In the genomic region with DNA sequence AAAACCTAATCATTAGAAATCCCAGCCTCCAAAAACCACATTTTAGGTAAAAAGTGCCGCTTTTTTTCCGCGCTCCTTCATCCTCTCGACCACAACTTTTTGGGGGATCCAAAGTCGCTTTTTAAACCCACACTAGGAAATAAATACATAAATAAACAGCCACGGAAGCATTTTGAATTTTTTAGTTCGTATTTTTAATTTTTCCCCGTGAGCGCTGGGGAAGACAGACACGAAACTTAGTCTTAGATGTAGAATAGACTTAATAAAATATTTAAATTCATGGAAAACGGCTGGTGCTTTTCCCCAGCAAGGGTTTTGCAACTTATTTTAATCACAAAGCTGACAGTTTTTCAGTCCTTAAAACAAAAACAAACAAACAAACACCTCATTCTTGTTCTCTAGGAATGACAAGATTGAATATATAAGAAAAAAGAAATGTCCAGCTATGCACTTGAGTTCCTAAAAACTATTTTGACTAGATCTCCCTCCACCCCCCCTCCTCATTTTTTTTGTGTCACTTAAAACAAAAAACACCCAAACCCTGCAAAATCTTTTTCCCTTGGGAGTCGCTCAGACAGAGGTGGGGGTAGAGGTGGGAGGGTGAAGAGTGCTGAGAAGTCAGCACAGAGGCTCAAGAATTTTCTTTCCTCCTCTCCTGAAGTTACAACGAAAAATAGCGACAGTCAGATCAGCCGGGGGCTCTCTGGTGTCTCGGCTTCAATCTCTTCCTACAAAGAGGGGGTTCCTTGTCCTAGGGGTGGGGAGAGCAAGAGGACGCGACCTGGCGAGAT, we compare ENCODE assay signal across 8 cellular contexts. TPM values are rescaled to one million over a fixed set of nuclear protein-coding genes. Genes with fewer than 3 reads are reported as not detected.
A peak's percentile ranks its signal among the peaks of the same experiment; 100 is the strongest.
DNase-seq lines count a peak whose midpoint lies in the region; ATAC-seq and TF ChIP-seq lines count a peak whose summit lies in the region.

No MANE protein-coding gene starts in this region.

- H3K9me3 ChIP-seq in HAP-1: no peaks in the 10 kb centered on the region
- no peaks in the 10 kb centered on the region for H3K9me3 ChIP-seq in right atrium auricular region

- no peaks in the 10 kb centered on the region for H3K36me3 ChIP-seq in HAP-1 (replicated peaks)
- no peaks in the 10 kb centered on the region for H3K36me3 ChIP-seq in right atrium auricular region

- H3K4me3 ChIP-seq in HAP-1: peak overlapping the region; percentile 42
- peak overlapping the region; percentile 41 to 63 for H3K4me3 ChIP-seq in right atrium auricular region
- H3K4me3 ChIP-seq in skin epidermis: peak overlapping the region; percentile 51 to 76 (median 65)

- no peak for TF ChIP-seq CTCF in right atrium auricular region (IDR thresholded peaks at IDR 0.05)

- ATAC-seq in SK-N-SH treated with all-trans-retinoic acid at 6 μM for 48 hours (peak; percentile 3; the same call in 2 of the 3 replicates), GM18867 (IDR thresholded peaks at IDR 0.05; ENCODE audit: unreplicated experiment) (no peak)

- DNase-seq in HAP-1 (ENCODE audit: low spot score in 2 of 2): no peak
- DNase-seq in right atrium auricular region (ENCODE audit: low spot score): no peak
- no peak for DNase-seq in foreskin melanocyte
- DNase-seq in activated CD8-positive, alpha-beta memory T cell treated with anti-CD3 and anti-CD28 coated beads for 24 hours: no peak
- DNase-seq in NCI-H2107 (lab: John Stamatoyannopoulos, UW): no peak

- peaks cover 4% of the 10 kb centered on the region; the same call in 1 of the 2 replicates for H3K4me1 ChIP-seq in HAP-1
- H3K4me1 ChIP-seq in right atrium auricular region: peaks cover 0 to 47% of the 10 kb centered on the region in 2 donors

- H3K27me3 ChIP-seq in HAP-1 (ENCODE audit: low read depth) (peaks cover 82% of the 10 kb centered on the region), right atrium auricular region (peaks cover 21 to 27% of the 10 kb centered on the region in 2 donors)

- in situ Hi-C loops in HAP-1 (cut with MboI; ENCODE audit: low sequenced_read_pairs): loop anchor here (25.0 kb wide), 1 partner anchor 759 kb away; no protein-coding TSS in a partner anchor

- H3K27ac ChIP-seq in right atrium auricular region (no peak overlapping the region), skin epidermis (peak overlapping the region in 20 of 21 experiments; percentile 14 to 95 (median 83))

TF ChIP-seq in SK-N-SH treated with all-trans-retinoic acid at 6 μM for 48 hours, 23 proteins besides CTCF, POLR2A, EP300 and RAD21:
- TF ChIP-seq ESRRG (CRISPR knock-in tag; IDR thresholded peaks at IDR 0.05): no peak
- no peak for TF ChIP-seq ARNTL (CRISPR knock-in tag; IDR thresholded peaks at IDR 0.05; ENCODE audit: borderline replicate concordance, low read depth)
- no peak for TF ChIP-seq ZFP3 (CRISPR knock-in tag; IDR thresholded peaks at IDR 0.05)
- TF ChIP-seq PPARA (CRISPR knock-in tag; IDR thresholded peaks at IDR 0.05; ENCODE audit: borderline replicate concordance): no peak
- TF ChIP-seq GLIS3 (CRISPR knock-in tag; IDR thresholded peaks at IDR 0.05): no peak
- TF ChIP-seq, protein P1, sequence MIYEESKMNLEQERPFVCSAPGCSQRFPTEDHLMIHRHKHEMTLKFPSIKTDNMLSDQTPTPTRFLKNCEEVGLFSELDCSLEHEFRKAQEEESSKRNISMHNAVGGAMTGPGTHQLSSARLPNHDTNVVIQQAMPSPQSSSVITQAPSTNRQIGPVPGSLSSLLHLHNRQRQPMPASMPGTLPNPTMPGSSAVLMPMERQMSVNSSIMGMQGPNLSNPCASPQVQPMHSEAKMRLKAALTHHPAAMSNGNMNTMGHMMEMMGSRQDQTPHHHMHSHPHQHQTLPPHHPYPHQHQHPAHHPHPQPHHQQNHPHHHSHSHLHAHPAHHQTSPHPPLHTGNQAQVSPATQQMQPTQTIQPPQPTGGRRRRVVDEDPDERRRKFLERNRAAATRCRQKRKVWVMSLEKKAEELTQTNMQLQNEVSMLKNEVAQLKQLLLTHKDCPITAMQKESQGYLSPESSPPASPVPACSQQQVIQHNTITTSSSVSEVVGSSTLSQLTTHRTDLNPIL (CRISPR knock-in tag; IDR thresholded peaks at IDR 0.05; ENCODE audit: low read depth): no peak
- TF ChIP-seq TOX (CRISPR knock-in tag; IDR thresholded peaks at IDR 0.05; ENCODE audit: borderline replicate concordance): no peak
- TF ChIP-seq ZNF565 (CRISPR knock-in tag; conservative IDR thresholded peaks at IDR 0.05; ENCODE audit: low read depth): no peak
- no peak for TF ChIP-seq ZNF8 (CRISPR knock-in tag; IDR thresholded peaks at IDR 0.05)
TF ChIP-seq in SK-N-SH treated with all-trans-retinoic acid at 6 μM for 48 hours: peak in this region for 0.

RNA-seq across cellular contexts. Expression of a gene that starts 43.4 kb away (rescaled TPM):
- total RNA-seq in right atrium auricular region: 1 to 10 TPM; 2.5 to 4.5 TPM

Comparison
In these comparisons a context has a peak if more than half of its experiments do, and no peak if none do; other contexts are left out.
1. H3K27ac ChIP-seq: peak in skin epidermis (20 of 21); none in right atrium auricular region (0 of 2).
2. Peak in every context shown above with its lines, with median percentiles within 50 percentile points of each other: H3K4me3 ChIP-seq.